In genomic region chr7:31512166-31512565, GRCh38 we compare ENCODE assay signal across 37 cellular contexts. TPM values are rescaled to one million over a fixed set of nuclear protein-coding genes. Genes with fewer than 3 reads are reported as not detected.
"Had no signal": no experiment of that assay in that cellular context is flagged by ENCODE, and none has a peak within 500 bp of the region (broad histone marks: within the 10 kb centered on the region; RNA-seq: fewer than 3 reads in every experiment).

No MANE protein-coding gene starts in this region.

- DNase-seq: activated CD4-positive, alpha-beta memory T cell treated with anti-CD3 and anti-CD28 coated beads for 36 hours; activated CD4-positive, alpha-beta T cell treated with anti-CD3 and anti-CD28 coated beads for 36 hours; activated CD4-positive, alpha-beta T cell treated with anti-CD3 and anti-CD28 coated beads, Interleukin-2, amount 10 ng/mL, durations not matched to agents 24 days and 14 days; activated CD4-positive, CD25-positive, alpha-beta regulatory T cell; activated CD4-positive, CD25-positive, alpha-beta regulatory T cell treated with anti-CD3 and anti-CD28 coated beads, Interleukin-2, amount 50 U/mL, for 72 hours; activated CD8-positive, alpha-beta memory T cell treated with anti-CD3 and anti-CD28 coated beads, Interleukin-2, amount 10 ng/mL, durations not matched to agents 7 days and 5 days; activated CD8-positive, alpha-beta memory T cell treated with anti-CD3 and anti-CD28 coated beads, Interleukin-2, amount 50 U/mL, for 4 hours; activated CD8-positive, alpha-beta T cell treated with anti-CD3 and anti-CD28 coated beads, Interleukin-2, amount 10 ng/mL, durations not matched to agents 7 days and 5 days; activated effector memory CD4-positive, alpha-beta T cell treated with anti-CD3 and anti-CD28 coated beads, Interleukin-2, amount 50 U/mL, for 16 hours; activated naive CD4-positive, alpha-beta T cell treated with anti-CD3 and anti-CD28 coated beads for 36 hours; activated naive CD8-positive, alpha-beta T cell treated with anti-CD3 and anti-CD28 coated beads for 36 hours; activated naive CD8-positive, alpha-beta T cell treated with anti-CD3 and anti-CD28 coated beads, Interleukin-2, amount 50 U/mL, for 24 hours; activated T-cell treated with anti-CD3 and anti-CD28 coated beads, Interleukin-2, amount 50 U/mL, for 1 hour; activated T-cell treated with anti-CD3 and anti-CD28 coated beads, Interleukin-2, amount 50 U/mL, for 48 hours; adrenal gland; amygdala; aorta; body of pancreas; central memory CD4-positive, alpha-beta T cell; cerebellar nuclear complex; colonic mucosa; effector CD8-positive, alpha-beta T cell; erythroblast; heart right ventricle; T-helper 2 cell had no signal

- H3K36me3 Mint-ChIP-seq: activated CD4-positive, alpha-beta memory T cell treated with anti-CD3 and anti-CD28 coated beads for 36 hours; activated CD8-positive, alpha-beta memory T cell treated with anti-CD3 and anti-CD28 coated beads, Interleukin-2, amount 10 ng/mL, durations not matched to agents 7 days and 5 days; activated naive CD4-positive, alpha-beta T cell treated with anti-CD3 and anti-CD28 coated beads, Interleukin-2, amount 50 U/mL, for 24 hours; activated naive CD8-positive, alpha-beta T cell treated with anti-CD3 and anti-CD28 coated beads for 36 hours had no signal

- ATAC-seq: activated CD4-positive, alpha-beta T cell treated with anti-CD3 and anti-CD28 coated beads for 36 hours; activated CD8-positive, alpha-beta memory T cell treated with anti-CD3 and anti-CD28 coated beads, Interleukin-2, amount 10 ng/mL, durations not matched to agents 7 days and 5 days; activated CD8-positive, alpha-beta T cell treated with anti-CD3 and anti-CD28 coated beads, Interleukin-2, amount 10 ng/mL, durations not matched to agents 7 days and 5 days; activated naive CD8-positive, alpha-beta T cell treated with anti-CD3 and anti-CD28 coated beads, Interleukin-2, amount 50 U/mL, for 24 hours; body of pancreas; foreskin keratinocyte; gastroesophageal sphincter; heart right ventricle had no signal

- H3K4me1 Mint-ChIP-seq: activated CD4-positive, alpha-beta T cell treated with anti-CD3 and anti-CD28 coated beads for 36 hours; activated CD4-positive, alpha-beta T cell treated with anti-CD3 and anti-CD28 coated beads, Interleukin-2, amount 10 ng/mL, durations not matched to agents 24 days and 14 days; activated CD8-positive, alpha-beta memory T cell treated with anti-CD3 and anti-CD28 coated beads, Interleukin-2, amount 10 ng/mL, durations not matched to agents 7 days and 5 days; activated naive CD4-positive, alpha-beta T cell treated with anti-CD3 and anti-CD28 coated beads, Interleukin-2, amount 50 U/mL, for 24 hours; activated naive CD8-positive, alpha-beta T cell treated with anti-CD3 and anti-CD28 coated beads for 36 hours; activated naive CD8-positive, alpha-beta T cell treated with anti-CD3 and anti-CD28 coated beads, Interleukin-2, amount 50 U/mL, for 24 hours had no signal

- H3K27me3 Mint-ChIP-seq: activated CD4-positive, alpha-beta memory T cell treated with anti-CD3 and anti-CD28 coated beads for 36 hours; activated CD4-positive, alpha-beta T cell treated with anti-CD3 and anti-CD28 coated beads for 36 hours; activated CD4-positive, alpha-beta T cell treated with anti-CD3 and anti-CD28 coated beads, Interleukin-2, amount 10 ng/mL, durations not matched to agents 24 days and 14 days; activated CD8-positive, alpha-beta memory T cell treated with anti-CD3 and anti-CD28 coated beads, Interleukin-2, amount 10 ng/mL, durations not matched to agents 7 days and 5 days; activated naive CD4-positive, alpha-beta T cell treated with anti-CD3 and anti-CD28 coated beads, Interleukin-2, amount 50 U/mL, for 24 hours; activated naive CD8-positive, alpha-beta T cell treated with anti-CD3 and anti-CD28 coated beads for 36 hours; activated naive CD8-positive, alpha-beta T cell treated with anti-CD3 and anti-CD28 coated beads, Interleukin-2, amount 50 U/mL, for 24 hours had no signal

- H3K27ac Mint-ChIP-seq: activated CD4-positive, alpha-beta memory T cell treated with anti-CD3 and anti-CD28 coated beads for 36 hours; activated CD4-positive, alpha-beta T cell treated with anti-CD3 and anti-CD28 coated beads for 36 hours; activated CD4-positive, alpha-beta T cell treated with anti-CD3 and anti-CD28 coated beads, Interleukin-2, amount 10 ng/mL, durations not matched to agents 24 days and 14 days; activated CD8-positive, alpha-beta memory T cell treated with anti-CD3 and anti-CD28 coated beads, Interleukin-2, amount 10 ng/mL, durations not matched to agents 7 days and 5 days; activated CD8-positive, alpha-beta T cell treated with anti-CD3 and anti-CD28 coated beads, Interleukin-2, amount 10 ng/mL, durations not matched to agents 7 days and 5 days; activated naive CD4-positive, alpha-beta T cell treated with anti-CD3 and anti-CD28 coated beads for 36 hours; activated naive CD4-positive, alpha-beta T cell treated with anti-CD3 and anti-CD28 coated beads, Interleukin-2, amount 50 U/mL, for 24 hours; activated naive CD8-positive, alpha-beta T cell treated with anti-CD3 and anti-CD28 coated beads for 36 hours; activated naive CD8-positive, alpha-beta T cell treated with anti-CD3 and anti-CD28 coated beads, Interleukin-2, amount 50 U/mL, for 24 hours; activated T-helper 1 cell treated with anti-CD3 and anti-CD28 coated beads, Interleukin-12 subunit alpha, Interleukin-12 subunit beta, Interleukin-2, Interleukin-4 antibody, amounts not matched to agents 30 ng/mL and 10 ng/mL and 1 ng/mL, durations not matched to agents 14 hours and 24 hours and 36 hours; activated T-helper 2 cell treated with anti-CD3 and anti-CD28 coated beads, Interferon-gamma antibody, Interleukin-2, Interleukin-4, amounts not matched to agents 10 μg/mL and 5 μg/mL and 100 μg/mL, durations not matched to agents 14 hours and 24 hours and 36 hours had no signal

- H3K4me3 Mint-ChIP-seq: activated CD4-positive, alpha-beta memory T cell treated with anti-CD3 and anti-CD28 coated beads for 36 hours; activated CD4-positive, alpha-beta T cell treated with anti-CD3 and anti-CD28 coated beads for 36 hours; activated CD4-positive, alpha-beta T cell treated with anti-CD3 and anti-CD28 coated beads, Interleukin-2, amount 10 ng/mL, durations not matched to agents 24 days and 14 days; activated CD8-positive, alpha-beta memory T cell treated with anti-CD3 and anti-CD28 coated beads, Interleukin-2, amount 10 ng/mL, durations not matched to agents 7 days and 5 days; activated CD8-positive, alpha-beta T cell treated with anti-CD3 and anti-CD28 coated beads, Interleukin-2, amount 10 ng/mL, durations not matched to agents 7 days and 5 days; activated naive CD4-positive, alpha-beta T cell treated with anti-CD3 and anti-CD28 coated beads for 36 hours; activated naive CD4-positive, alpha-beta T cell treated with anti-CD3 and anti-CD28 coated beads, Interleukin-2, amount 50 U/mL, for 24 hours; activated naive CD8-positive, alpha-beta T cell treated with anti-CD3 and anti-CD28 coated beads for 36 hours; activated naive CD8-positive, alpha-beta T cell treated with anti-CD3 and anti-CD28 coated beads, Interleukin-2, amount 50 U/mL, for 24 hours; activated T-helper 1 cell treated with anti-CD3 and anti-CD28 coated beads, Interleukin-12 subunit alpha, Interleukin-12 subunit beta, Interleukin-2, Interleukin-4 antibody, amounts not matched to agents 30 ng/mL and 10 ng/mL and 1 ng/mL, durations not matched to agents 14 hours and 24 hours and 36 hours had no signal

RNA-seq across cellular contexts. Expression of gene ITPRID1, which starts 1.7 kb away (rescaled TPM):
- total RNA-seq: activated CD4-positive, alpha-beta memory T cell treated with anti-CD3 and anti-CD28 coated beads for 36 hours; activated CD4-positive, alpha-beta T cell treated with anti-CD3 and anti-CD28 coated beads for 36 hours; activated CD4-positive, alpha-beta T cell treated with anti-CD3 and anti-CD28 coated beads, Interleukin-2, amount 10 ng/mL, durations not matched to agents 24 days and 14 days; activated CD8-positive, alpha-beta memory T cell treated with anti-CD3 and anti-CD28 coated beads for 36 hours; activated CD8-positive, alpha-beta memory T cell treated with anti-CD3 and anti-CD28 coated beads, Interleukin-2, amount 10 ng/mL, durations not matched to agents 7 days and 5 days; activated CD8-positive, alpha-beta T cell treated with anti-CD3 and anti-CD28 coated beads, Interleukin-2, amount 10 ng/mL, durations not matched to agents 7 days and 5 days; activated naive CD4-positive, alpha-beta T cell treated with anti-CD3 and anti-CD28 coated beads for 36 hours; activated naive CD8-positive, alpha-beta T cell treated with anti-CD3 and anti-CD28 coated beads for 36 hours; activated T-helper 1 cell treated with anti-CD3 and anti-CD28 coated beads, Interleukin-12 subunit alpha, Interleukin-12 subunit beta, Interleukin-2, Interleukin-4 antibody, amounts not matched to agents 30 ng/mL and 10 ng/mL and 1 ng/mL, durations not matched to agents 14 hours and 24 hours and 36 hours; activated T-helper 2 cell treated with anti-CD3 and anti-CD28 coated beads, Interferon-gamma antibody, Interleukin-2, Interleukin-4, amounts not matched to agents 10 μg/mL and 5 μg/mL and 100 μg/mL, durations not matched to agents 14 hours and 24 hours and 36 hours; adrenal gland; body of pancreas; cardiac muscle cell; dermis microvascular lymphatic vessel endothelial cell; endothelial cell of umbilical vein; esophagus muscularis mucosa; foreskin keratinocyte; glomerular endothelial cell; heart right ventricle; hepatocyte had no signal
- polyA plus RNA-seq: adrenal gland, aorta, cardiac muscle cell, endothelial cell of umbilical vein, foreskin keratinocyte, heart right ventricle had no signal
